ENCODE assay signal across 8 cellular contexts in the genomic region with DNA sequence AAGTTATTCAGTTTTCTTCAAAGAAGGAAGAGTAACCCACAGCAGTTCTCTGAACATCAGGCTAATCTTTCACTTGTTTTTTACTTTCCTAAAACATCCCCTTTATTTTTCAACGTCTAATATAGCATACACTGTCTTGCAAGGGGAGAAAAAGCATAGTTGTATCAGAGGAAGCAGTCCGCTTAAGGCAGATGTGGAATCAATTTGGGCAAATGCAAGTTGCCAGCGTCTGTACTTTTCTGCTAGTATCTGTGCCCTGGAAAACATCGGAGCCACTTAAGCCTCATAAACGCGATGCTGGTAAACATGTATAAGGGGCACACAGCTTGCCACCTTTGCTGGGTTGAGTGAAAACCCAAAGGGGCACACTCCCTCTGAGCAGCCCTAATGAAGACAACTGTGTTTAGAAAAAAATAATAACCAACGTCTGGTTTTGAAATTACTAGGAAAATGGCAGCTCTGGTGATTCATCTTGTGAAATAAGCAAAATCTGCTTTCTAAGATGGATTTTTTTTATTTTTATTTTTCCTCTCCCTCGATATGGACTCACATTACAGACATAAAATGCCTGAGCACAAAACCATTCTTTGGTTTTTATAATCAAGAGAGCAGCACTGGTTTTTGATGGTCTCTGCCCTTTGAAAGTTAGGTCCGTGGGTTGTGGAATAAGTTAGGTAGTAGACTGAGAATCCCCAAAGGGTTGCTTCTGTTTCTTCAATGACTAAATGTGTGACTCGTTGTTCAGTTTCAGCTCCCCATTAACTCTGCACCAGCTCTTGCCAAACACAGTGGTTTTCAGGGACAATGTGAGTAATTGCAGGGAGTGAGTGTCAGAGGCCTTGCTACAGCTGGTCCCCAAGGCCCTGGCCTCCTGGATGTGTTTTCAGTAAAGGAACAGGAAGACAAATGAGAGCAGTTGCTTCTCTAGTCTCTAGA. TPM values are rescaled to one million over a fixed set of nuclear protein-coding genes. Genes with fewer than 3 reads are reported as not detected.
DNase-seq lines count a peak whose midpoint lies in the region; ATAC-seq and TF ChIP-seq lines count a peak whose summit lies in the region.
"Had no signal": no experiment of that assay in that cellular context is flagged by ENCODE, and none has a peak within 500 bp of the region (broad histone marks: within the 10 kb centered on the region; RNA-seq: fewer than 3 reads in every experiment).

No MANE protein-coding gene starts in this region.

- 71 to 74% methylated on average over 10 of the region's 10 CpGs for WGBS in sigmoid colon, 2 donors

- peaks cover 61% of the 10 kb centered on the region for H3K27me3 ChIP-seq in OCI-LY3 (ENCODE audit: low read depth, low read length)
- H3K27me3 ChIP-seq in sigmoid colon, result no peaks in the 10 kb centered on the region

- H2AFZ ChIP-seq in OCI-LY3 (ENCODE audit: low read depth, low read length), result 0 out of 2 replicates have a peak overlapping the region, but pooled peaks have one; percentile 12

- TF ChIP-seq CTCF in OCI-LY3 (IDR thresholded peaks at IDR 0.05; ENCODE audit: low read depth, low read length), result no peak
- no peak for TF ChIP-seq CTCF in endothelial cell (IDR thresholded peaks at IDR 0.05; ENCODE audit: unreplicated experiment)
- no peak for TF ChIP-seq CTCF in progenitor cell of endocrine pancreas (IDR thresholded peaks at IDR 0.05; ENCODE audit: unreplicated experiment)
- TF ChIP-seq CTCF in sigmoid colon (IDR thresholded peaks at IDR 0.05), result no peak

- H3K36me3 Mint-ChIP-seq in endothelial cell (ENCODE audit: low read depth, unreplicated experiment), result no peaks in the 10 kb centered on the region
- H3K36me3 Mint-ChIP-seq in progenitor cell of endocrine pancreas (ENCODE audit: insufficient read depth), result no peaks in the 10 kb centered on the region

- H3K4me3 Mint-ChIP-seq in endothelial cell (ENCODE audit: unreplicated experiment) (no peak overlapping the region), progenitor cell of endocrine pancreas (ENCODE audit: low read depth) (no peak overlapping the region)

- H3K27me3 Mint-ChIP-seq in endothelial cell (ENCODE audit: unreplicated experiment) (no peaks in the 10 kb centered on the region), progenitor cell of endocrine pancreas (no peaks in the 10 kb centered on the region)

- H3K4me1 ChIP-seq in OCI-LY3 (ENCODE audit: low read length), result peaks cover 21% of the 10 kb centered on the region
- H3K4me1 ChIP-seq in sigmoid colon, result no peaks in the 10 kb centered on the region
- H3K4me1 ChIP-seq: parathyroid adenoma had no signal

- no peak overlapping the region for H3K27ac Mint-ChIP-seq in endothelial cell (ENCODE audit: unreplicated experiment)
- H3K27ac Mint-ChIP-seq in progenitor cell of endocrine pancreas, result no peak overlapping the region

- H3K27ac ChIP-seq in OCI-LY3 (ENCODE audit: low read length) (peak overlapping the region; percentile 36), sigmoid colon (no peak overlapping the region)
- H3K27ac ChIP-seq: parathyroid adenoma had no signal

- H3K4me3 ChIP-seq in OCI-LY3 (ENCODE audit: low read length), result peak overlapping the region; percentile 63
- H3K4me3 ChIP-seq in sigmoid colon, result no peak overlapping the region

- TF ChIP-seq EP300 in sigmoid colon (IDR thresholded peaks at IDR 0.05), result no peak

- no peaks in the 10 kb centered on the region for H3K79me2 ChIP-seq in OCI-LY3 (ENCODE audit: low read length)
- H3K79me2 ChIP-seq: parathyroid adenoma had no signal

- no peak for TF ChIP-seq POLR2A in sigmoid colon (IDR thresholded peaks at IDR 0.05)

- H3K4me2 ChIP-seq in OCI-LY3 (ENCODE audit: low read length), result peak overlapping the region; percentile 85

- H3K4me1 Mint-ChIP-seq in endothelial cell (ENCODE audit: unreplicated experiment), result peaks cover 3% of the 10 kb centered on the region
- H3K4me1 Mint-ChIP-seq in progenitor cell of endocrine pancreas (ENCODE audit: low read depth), result peaks cover 12% of the 10 kb centered on the region

- intact Hi-C loops in Right ventricle myocardium superior (cut with DNase I) (no loop called here), sigmoid colon (cut with DNase I) (no loop called here)

- H3K9me3 Mint-ChIP-seq in endothelial cell (ENCODE audit: unreplicated experiment) (no peaks in the 10 kb centered on the region), progenitor cell of endocrine pancreas (ENCODE audit: low read depth) (no peaks in the 10 kb centered on the region)

- peak; percentile 71 for DNase-seq in Right ventricle myocardium superior
- DNase-seq in endothelial cell (ENCODE audit: low spot score), result no peak
- no peak for DNase-seq in progenitor cell of endocrine pancreas (ENCODE audit: low spot score, unreplicated experiment)
- DNase-seq in sigmoid colon, result no peak

- H3K9ac ChIP-seq in OCI-LY3 (ENCODE audit: low read length), result peak overlapping the region; percentile 30
- H3K9ac ChIP-seq: parathyroid adenoma had no signal

- no peaks in the 10 kb centered on the region for H3K9me3 ChIP-seq in OCI-LY3 (ENCODE audit: insufficient read depth, low read length)
- H3K9me3 ChIP-seq in sigmoid colon, result no peaks in the 10 kb centered on the region

- H4K20me1 ChIP-seq in OCI-LY3 (ENCODE audit: insufficient read depth, low read length), result no peaks in the 10 kb centered on the region

- peak; percentile 97 for ATAC-seq in GM18907 (IDR thresholded peaks at IDR 0.05; ENCODE audit: unreplicated experiment)
- ATAC-seq in HG02623 (IDR thresholded peaks at IDR 0.05; ENCODE audit: unreplicated experiment), result peak; percentile 93
- peak; percentile 80 for ATAC-seq in Right ventricle myocardium superior (ENCODE audit: poor library complexity)

- H3K36me3 ChIP-seq in OCI-LY3 (replicated peaks; ENCODE audit: low read depth, low read length) (no peaks in the 10 kb centered on the region), sigmoid colon (no peaks in the 10 kb centered on the region)

RNA-seq across cellular contexts. Expression of a gene that starts 24.5 kb away (rescaled TPM):
- total RNA-seq in Right ventricle myocardium superior (40.1 TPM), endothelial cell (ENCODE audit: unreplicated experiment) (22.5 TPM), progenitor cell of endocrine pancreas (40.5 and 41.2 TPM in 2 replicates), sigmoid colon (10 to 100 TPM; 33.8 to 46.7 (median 40.8) TPM)
- polyA plus RNA-seq in sigmoid colon, result 10 to 100 TPM; 44.8 to 99.1 (median 94.8) TPM
